7 cellular contexts compared by ENCODE assay signal in the genomic region with DNA sequence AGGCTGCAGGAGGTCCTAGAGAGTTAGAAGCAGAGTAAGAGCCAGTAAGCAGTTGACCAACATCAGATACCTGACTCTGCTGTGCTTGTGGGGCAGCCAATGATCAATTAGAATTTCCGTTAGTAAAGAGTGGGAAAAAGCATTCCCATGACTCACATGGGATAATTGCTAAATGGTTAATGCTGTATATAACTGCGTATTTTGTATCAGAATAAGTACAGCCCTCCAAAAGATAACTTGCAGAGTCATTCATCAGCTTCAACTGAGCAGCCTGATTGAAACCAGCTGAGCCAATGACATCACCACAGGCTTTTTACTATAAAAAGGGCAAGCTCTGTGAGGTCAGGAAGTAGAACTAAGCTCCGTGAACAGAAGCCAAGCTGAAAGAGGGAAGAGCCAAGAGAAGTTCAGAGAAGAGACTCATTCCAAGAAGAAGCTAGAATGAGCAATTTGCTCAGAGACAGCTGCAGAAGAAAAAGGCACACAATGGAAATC.
DNase-seq lines count a peak whose midpoint lies in the region; ATAC-seq and TF ChIP-seq lines count a peak whose summit lies in the region.

No MANE protein-coding gene starts in this region.

- DNase-seq in SK-MEL-5 (ENCODE audit: low read depth, low spot score) (peak; percentile 46), cardiac muscle cell (ENCODE audit: low read depth in 1 of 2, low spot score in 1 of 2) (peak in 1 of 2 donors; percentile 98), suprapubic skin (ENCODE audit: low spot score in 2 of 2) (no peak)
- no peak for DNase-seq in stimulated activated CD4-positive, alpha-beta T cell treated with anti-CD3 and anti-CD28 coated beads, Interleukin-4, amount 100 ng/mL, for 24 hours
- DNase-seq in activated CD4-positive, CD25-positive, alpha-beta regulatory T cell treated with anti-CD3 and anti-CD28 coated beads, Interleukin-2, amount 50 U/mL, for 72 hours: no peak

- H3K27me3 ChIP-seq in cardiac muscle cell (no peaks in the 10 kb centered on the region), suprapubic skin (no peaks in the 10 kb centered on the region)

- TF ChIP-seq CTCF in cardiac muscle cell (IDR thresholded peaks at IDR 0.05; ENCODE audit: low read depth, low read length) (peak; percentile 6), suprapubic skin (IDR thresholded peaks at IDR 0.05) (no peak)

- ATAC-seq in GM18870 (IDR thresholded peaks at IDR 0.05; ENCODE audit: unreplicated experiment) (peak; percentile 70), HG02763 (IDR thresholded peaks at IDR 0.05; ENCODE audit: unreplicated experiment) (peak; percentile 79)

- no peak for TF ChIP-seq EP300 in suprapubic skin (IDR thresholded peaks at IDR 0.05)

- H3K4me1 ChIP-seq in cardiac muscle cell (ENCODE audit: low read depth) (peaks cover 9% of the 10 kb centered on the region), suprapubic skin (peaks cover 44% of the 10 kb centered on the region)

- in situ Hi-C loops in SK-MEL-5 (cut with HindIII; ENCODE audit: low pct_unique_long_range_greater_than_20kb, low sequenced_read_pairs): no loop called here

- 55% methylated on average over 3 of the region's 3 CpGs for WGBS in suprapubic skin

- H3K36me3 ChIP-seq in cardiac muscle cell (no peaks in the 10 kb centered on the region), suprapubic skin (no peaks in the 10 kb centered on the region)

- H3K9me3 ChIP-seq in cardiac muscle cell (ENCODE audit: low read depth): no peaks in the 10 kb centered on the region
- no peaks in the 10 kb centered on the region for H3K9me3 ChIP-seq in suprapubic skin

- H3K4me3 ChIP-seq in cardiac muscle cell (no peak overlapping the region), suprapubic skin (no peak overlapping the region)

- H3K27ac ChIP-seq in cardiac muscle cell (no peak overlapping the region), suprapubic skin (peak overlapping the region; percentile 18)

- no peak for TF ChIP-seq POLR2A in suprapubic skin (IDR thresholded peaks at IDR 0.05)
